ENCODE assay signal across 15 cellular contexts in genomic region chr5:15797116-15797515, GRCh38.
DNase-seq lines count a peak whose midpoint lies in the region; ATAC-seq lines count a peak whose summit lies in the region.
"Had no signal": no experiment of that assay in that cellular context is flagged by ENCODE, and none has a peak within 500 bp of the region (broad histone marks: within the 10 kb centered on the region; RNA-seq: fewer than 3 reads in every experiment).

No MANE protein-coding gene starts in this region.

- ATAC-seq in HG02571 (IDR thresholded peaks at IDR 0.05; ENCODE audit: unreplicated experiment): no peak
- ATAC-seq: CD8-positive, alpha-beta T cell had no signal

- DNase-seq in DMS 273 (lab: John Stamatoyannopoulos, UW; ENCODE audit: unreplicated experiment) (peak; percentile 46), DMS 273 treated with DMSO at 0.1 percent for 48 hours (lab: John Stamatoyannopoulos, UW) (no peak), LHCN-M2 (ENCODE audit: low read depth) (peak; percentile 28), caudate nucleus (lab: John Stamatoyannopoulos, UW) (no peak), HK-2 (ENCODE audit: unreplicated experiment) (no peak), retina (no peak)
- DNase-seq: CD8-positive, alpha-beta T cell; COR-L47; DMS53; GF-D8; GOT3; H9 had no signal

- H3K27me3 ChIP-seq in layer of hippocampus (ENCODE audit: control insufficient read depth, insufficient read depth, low read length): no peaks in the 10 kb centered on the region

- H3K27ac ChIP-seq in caudate nucleus (ENCODE audit: low read depth, low read length) (peak overlapping the region; percentile 79), layer of hippocampus (ENCODE audit: low read depth, low read length) (peak overlapping the region; percentile 6)
- H3K27ac ChIP-seq: 22Rv1 had no signal

Comparison
In these comparisons a context has a peak if more than half of its experiments do, and no peak if none do; other contexts are left out.
1. DNase-seq: peak in DMS 273 (single experiment) and LHCN-M2 (single experiment); none in DMS 273 treated with DMSO at 0.1 percent for 48 hours (single experiment), caudate nucleus (0 of 61), HK-2 (single experiment) and retina (single experiment).